9 cellular contexts compared by ENCODE assay signal in the genomic region with DNA sequence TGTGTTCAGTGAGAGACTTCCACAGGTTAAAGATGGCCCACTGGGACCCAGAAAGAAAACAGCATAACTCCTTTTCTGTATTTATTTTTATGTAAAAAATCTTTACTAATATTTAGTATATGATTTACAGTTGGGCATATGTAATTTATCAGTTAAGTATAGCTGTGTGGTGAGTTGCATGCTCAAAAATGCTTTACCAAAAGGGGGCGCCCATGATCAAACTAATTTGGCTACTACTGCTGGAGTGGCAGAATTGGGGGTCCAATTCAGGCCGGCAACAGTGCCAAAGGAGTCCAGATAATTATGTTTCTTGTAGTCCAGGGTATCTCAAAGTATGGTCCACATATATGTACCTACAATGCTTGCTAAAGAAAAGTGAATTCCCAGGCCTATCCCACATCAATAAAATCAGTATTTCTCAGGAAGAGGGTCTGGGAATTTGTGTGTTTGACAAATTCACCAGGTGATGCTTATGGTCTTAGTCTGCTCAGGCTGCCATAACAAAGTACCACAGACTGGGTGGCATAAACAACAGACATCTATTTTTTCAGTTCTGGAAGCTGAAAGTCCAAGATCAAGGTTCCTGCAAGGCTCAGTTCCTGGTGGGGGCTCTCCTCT.
DNase-seq lines count a peak whose midpoint lies in the region; ATAC-seq and TF ChIP-seq lines count a peak whose summit lies in the region.
"Had no signal": no experiment of that assay in that cellular context is flagged by ENCODE, and none has a peak within 500 bp of the region (broad histone marks: within the 10 kb centered on the region; RNA-seq: fewer than 3 reads in every experiment).

No MANE protein-coding gene starts in this region.

- H3K36me3 Mint-ChIP-seq in activated CD8-positive, alpha-beta T cell treated with anti-CD3 and anti-CD28 coated beads for 36 hours (ENCODE audit: low read depth) = no peaks in the 10 kb centered on the region

- H3K4me3 Mint-ChIP-seq in activated CD8-positive, alpha-beta T cell treated with anti-CD3 and anti-CD28 coated beads for 36 hours = no peak overlapping the region
- H3K4me3 Mint-ChIP-seq: stimulated activated naive CD8-positive, alpha-beta T cell treated with anti-CD3 and anti-CD28 coated beads, Interleukin-15, Interleukin-2, amounts not matched to agents 100 ng/mL and 50 ng/mL, for 24 hours had no signal

- POLR2A ChIA-PET in activated CD8-positive, alpha-beta T cell treated with anti-CD3 and anti-CD28 coated beads for 36 hours (lab: Charles Lee) = no interaction called here

- intact Hi-C loops in activated CD8-positive, alpha-beta T cell treated with anti-CD3 and anti-CD28 coated beads for 36 hours (cut with micrococcal nuclease) = loop anchor here (5.0 to 10.0 kb wide), 2 partner anchors 610 to 743 kb away; no protein-coding TSS in a partner anchor

- no peaks in the 10 kb centered on the region for H3K27me3 Mint-ChIP-seq in activated CD8-positive, alpha-beta T cell treated with anti-CD3 and anti-CD28 coated beads for 36 hours
- H3K27me3 Mint-ChIP-seq: stimulated activated naive CD8-positive, alpha-beta T cell treated with anti-CD3 and anti-CD28 coated beads, Interleukin-15, Interleukin-2, amounts not matched to agents 100 ng/mL and 50 ng/mL, for 24 hours had no signal

- no peaks in the 10 kb centered on the region; the same call in 1 of the 2 replicates for H3K27me3 ChIP-seq in GM06990 (replicated peaks; ENCODE audit: control insufficient read depth, insufficient read depth, low read length)

- CTCF ChIA-PET in activated CD8-positive, alpha-beta T cell treated with anti-CD3 and anti-CD28 coated beads for 36 hours (lab: Charles Lee) = interaction anchor here (0.7 to 2.8 kb wide), 34 partner anchors 9 to 745 kb away, joined by 3 to 16 read pairs (median 3); no protein-coding TSS in a partner anchor

- TF ChIP-seq CTCF in GM06990 (IDR thresholded peaks at IDR 0.05; ENCODE audit: insufficient read depth, low read length, poor library complexity, severe bottlenecking) = peak; percentile 73
- TF ChIP-seq CTCF in activated CD8-positive, alpha-beta T cell treated with anti-CD3 and anti-CD28 coated beads for 36 hours (IDR thresholded peaks at IDR 0.05) = peak; percentile 78
- TF ChIP-seq CTCF in epithelial cell of esophagus (IDR thresholded peaks at IDR 0.05; ENCODE audit: insufficient read depth, low read depth, low read length, missing control alignments) = peak; percentile 60

- no peaks in the 10 kb centered on the region for H3K36me3 ChIP-seq in GM06990 (ENCODE audit: control insufficient read depth, insufficient read depth, low read length)

- no peak overlapping the region for H3K4me3 ChIP-seq in GM06990 (replicated peaks; ENCODE audit: low read depth, low read length)
- no peak overlapping the region for H3K4me3 ChIP-seq in epithelial cell of esophagus (ENCODE audit: low read length)

- no peaks in the 10 kb centered on the region for H3K4me1 Mint-ChIP-seq in activated CD8-positive, alpha-beta T cell treated with anti-CD3 and anti-CD28 coated beads for 36 hours (ENCODE audit: low read depth)

- H3K9me3 Mint-ChIP-seq in activated CD8-positive, alpha-beta T cell treated with anti-CD3 and anti-CD28 coated beads for 36 hours = peaks cover 3% of the 10 kb centered on the region

- DNase-seq in GM06990 (ENCODE audit: extremely low read depth, insufficient read length) = no peak
- DNase-seq in NCI-H146 treated with DMSO at 0.1 percent for 48 hours (lab: John Stamatoyannopoulos, UW; ENCODE audit: unreplicated experiment) = peak; percentile 2
- DNase-seq in activated CD8-positive, alpha-beta T cell treated with anti-CD3 and anti-CD28 coated beads for 36 hours = peak; percentile 72
- peak; percentile 47 for DNase-seq in epithelial cell of esophagus (ENCODE audit: low read depth)
- DNase-seq in retina = peak; percentile 52
- no peak for DNase-seq in GOT3 (lab: John Stamatoyannopoulos, UW)

- no peak overlapping the region for H3K27ac Mint-ChIP-seq in activated CD8-positive, alpha-beta T cell treated with anti-CD3 and anti-CD28 coated beads for 36 hours
- H3K27ac Mint-ChIP-seq: stimulated activated naive CD8-positive, alpha-beta T cell treated with anti-CD3 and anti-CD28 coated beads, Interleukin-15, Interleukin-2, amounts not matched to agents 100 ng/mL and 50 ng/mL, for 24 hours had no signal

- peak; percentile 53 for ATAC-seq in activated CD8-positive, alpha-beta T cell treated with anti-CD3 and anti-CD28 coated beads for 36 hours
- ATAC-seq in HG02759 (IDR thresholded peaks at IDR 0.05; ENCODE audit: unreplicated experiment) (no peak), HG02870 (IDR thresholded peaks at IDR 0.05; ENCODE audit: unreplicated experiment) (no peak)

Comparison
In these comparisons a context has a peak if more than half of its experiments do, and no peak if none do; other contexts are left out.
1. DNase-seq: peak in NCI-H146 treated with DMSO at 0.1 percent for 48 hours (single experiment), activated CD8-positive, alpha-beta T cell treated with anti-CD3 and anti-CD28 coated beads for 36 hours (single experiment), epithelial cell of esophagus (single experiment) and retina (single experiment); none in GM06990 (single experiment) and GOT3 (single experiment).
2. Peak in every context shown above with its lines, with median percentiles within 50 percentile points of each other: CTCF ChIP-seq.